In genomic region chr7:131649003-131649541, GRCh38 we compare ENCODE assay signal across 23 cellular contexts.
DNase-seq lines count a peak whose midpoint lies in the region; ATAC-seq and TF ChIP-seq lines count a peak whose summit lies in the region.
"Had no signal": no experiment of that assay in that cellular context is flagged by ENCODE, and none has a peak within 500 bp of the region (broad histone marks: within the 10 kb centered on the region; RNA-seq: fewer than 3 reads in every experiment).

No MANE protein-coding gene starts in this region.

- CTCF ChIA-PET in SK-N-SH (lab: Yijun Ruan, JAX), result interaction anchor here (0.9 to 1.9 kb wide), 4 partner anchors 92 to 142 kb away, joined by 3 to 6 read pairs (median 4); no protein-coding TSS in a partner anchor

- H4K20me1 ChIP-seq in SK-N-SH (ENCODE audit: insufficient read depth), result no peaks in the 10 kb centered on the region

- peaks cover 14% of the 10 kb centered on the region for H3F3A ChIP-seq in SK-N-SH (replicated peaks; ENCODE audit: insufficient read depth)

- H3K27ac ChIP-seq in SK-N-SH (ENCODE audit: low read depth in 2 of 2, low read length in 1 of 2) (no peak overlapping the region), right cardiac atrium (ENCODE audit: low read length) (no peak overlapping the region), ovary (peak overlapping the region in 1 of 2 donors; percentile 29)
- H3K27ac ChIP-seq: 22Rv1, colonic mucosa, HL-60, KMS-11 had no signal

- no peak overlapping the region for H3K4me2 ChIP-seq in SK-N-SH
- H3K4me2 ChIP-seq: KMS-11 had no signal

- no peak overlapping the region for H3K4me3 ChIP-seq in SK-N-SH (ENCODE audit: low read depth in 2 of 2, low read length in 1 of 2)
- no peak overlapping the region for H3K4me3 ChIP-seq in right cardiac atrium (ENCODE audit: low read length)
- no peak overlapping the region for H3K4me3 ChIP-seq in ovary
- H3K4me3 ChIP-seq: colonic mucosa, GM12878 had no signal

- TF ChIP-seq CTCF in SK-N-SH (IDR thresholded peaks at IDR 0.05), result no peak
- no peak for TF ChIP-seq CTCF in ovary (IDR thresholded peaks at IDR 0.05)

- no peak for ATAC-seq in SK-N-SH treated with all-trans-retinoic acid at 6 μM for 48 hours
- peak; percentile 50 to 62 for ATAC-seq in right cardiac atrium
- ATAC-seq in stimulated activated naive CD8-positive, alpha-beta T cell treated with anti-CD3 and anti-CD28 coated beads, Interleukin-15, Interleukin-2, amounts not matched to agents 100 U/mL and 50 U/mL, for 24 hours, result no peak
- ATAC-seq: GM12878 had no signal

- H3K36me3 ChIP-seq in SK-N-SH (replicated peaks in 1 of 2; ENCODE audit: control insufficient read depth in 1 of 2, insufficient read depth in 2 of 2, low read length in 1 of 2) (no peaks in the 10 kb centered on the region), ovary (no peaks in the 10 kb centered on the region)
- H3K36me3 ChIP-seq: BE2C, colonic mucosa had no signal

- TF ChIP-seq RAD21 in SK-N-SH (IDR thresholded peaks at IDR 0.05; ENCODE audit: low read length), result no peak

- POLR2A ChIA-PET in SK-N-SH (lab: Yijun Ruan, JAX), result no interaction called here

- H2AFZ ChIP-seq in SK-N-SH (ENCODE audit: low read depth), result no peak overlapping the region

- WGBS in SK-N-SH (ENCODE audit: low lambda C conversion rate), result 76% methylated on average over 5 of the region's 5 CpGs
- WGBS in right cardiac atrium, result 28% methylated on average over 5 of the region's 5 CpGs
- 20 to 23% (median 22%) methylated on average over 5 of the region's 5 CpGs for WGBS in ovary, 3 donors

- TF ChIP-seq EP300 in SK-N-SH (IDR thresholded peaks at IDR 0.05; ENCODE audit: borderline replicate concordance in 1 of 2, low read depth in 1 of 2, low read length in 1 of 2) (no peak), ovary (IDR thresholded peaks at IDR 0.05) (no peak)

- no peak overlapping the region for H3K9ac ChIP-seq in SK-N-SH
- H3K9ac ChIP-seq: KMS-11 had no signal

- no peak for TF ChIP-seq POLR2A in ovary (IDR thresholded peaks at IDR 0.05)

- H3K27me3 ChIP-seq in SK-N-SH (ENCODE audit: insufficient read depth) (no peaks in the 10 kb centered on the region), right cardiac atrium (ENCODE audit: control insufficient read depth, insufficient read depth) (no peaks in the 10 kb centered on the region), ovary (no peaks in the 10 kb centered on the region)
- H3K27me3 ChIP-seq: BE2C, colonic mucosa had no signal

- H3K79me2 ChIP-seq in SK-N-SH (ENCODE audit: insufficient read depth), result peaks cover 4% of the 10 kb centered on the region; the same call in 1 of the 2 replicates

- intact Hi-C loops in right cardiac atrium (cut with DNase I), result no loop called here
- intact Hi-C loops in ovary (cut with DNase I), result no loop called here

- no peaks in the 10 kb centered on the region for H3K9me2 ChIP-seq in SK-N-SH

- H3K9me3 ChIP-seq in SK-N-SH (no peaks in the 10 kb centered on the region), right cardiac atrium (ENCODE audit: control insufficient read depth, low read length) (no peaks in the 10 kb centered on the region), ovary (no peaks in the 10 kb centered on the region)
- H3K9me3 ChIP-seq: BE2C, colonic mucosa had no signal

- H3K4me1 ChIP-seq in SK-N-SH (ENCODE audit: control insufficient read depth in 1 of 2, insufficient read depth in 2 of 2, low read depth in 1 of 2, low read length in 1 of 2), result 0 out of 4 replicates have a peak, but pooled peaks cover 0 to 4% of the 10 kb centered on the region in 2 experiments
- H3K4me1 ChIP-seq in right cardiac atrium (ENCODE audit: control insufficient read depth, insufficient read depth, low read length), result peaks cover 4% of the 10 kb centered on the region
- peaks cover 4% of the 10 kb centered on the region for H3K4me1 ChIP-seq in ovary (ENCODE audit: insufficient read depth)
- H3K4me1 ChIP-seq: BE2C, colonic mucosa had no signal

- DNase-seq in SK-N-SH (no peak), right cardiac atrium (no peak), ovary (peak in 3 of 5 donors; percentile 29 to 53 (median 44)), hepatic stellate cell (ENCODE audit: low spot score) (no peak), activated T-cell treated with anti-CD3 and anti-CD28 coated beads for 4 hours (no peak), NCI-H82 (lab: John Stamatoyannopoulos, UW) (no peak)
- no peak for DNase-seq in stimulated activated naive CD8-positive, alpha-beta T cell treated with anti-CD3 and anti-CD28 coated beads, Interleukin-15, Interleukin-2, amounts not matched to agents 100 U/mL and 50 U/mL, for 24 hours
- DNase-seq: activated CD4-positive, alpha-beta T cell treated with anti-CD3 and anti-CD28 coated beads, Interleukin-2, amount 50 U/mL, for 4 hours; activated naive CD4-positive, alpha-beta T cell treated with anti-CD3 and anti-CD28 coated beads, Interleukin-2, amount 10 ng/mL, durations not matched to agents 7 days and 5 days; activated T-cell treated with anti-CD3 and anti-CD28 coated beads, Interleukin-2, amount 50 U/mL, for 1 hour; BE2C; colonic mucosa; mesenchymal stem cell; NCI-H1092 treated with DMSO at 0.1 percent for 48 hours; NCI-H748 treated with DMSO at 0.1 percent for 48 hours; stimulated activated CD4-positive, alpha-beta T cell treated with anti-CD3 and anti-CD28 coated beads, Interleukin-4, amount 100 ng/mL, for 4 hours; stimulated activated CD8-positive, alpha-beta memory T cell treated with anti-CD3 and anti-CD28 coated beads, Interleukin-4, amount 100 ng/mL, for 48 hours; SW 1271 had no signal

TF ChIP-seq in SK-N-SH, 30 proteins besides CTCF, POLR2A, EP300 and RAD21:
- TF ChIP-seq FOXJ3 (CRISPR knock-in tag; IDR thresholded peaks at IDR 0.05), result no peak
- peak; percentile 84 for TF ChIP-seq REST (IDR thresholded peaks at IDR 0.05; ENCODE audit: low read depth, low read length)

TF ChIP-seq in SK-N-SH treated with all-trans-retinoic acid at 6 μM for 48 hours, 23 proteins besides CTCF, POLR2A, EP300 and RAD21:
- TF ChIP-seq ZNF70 (CRISPR knock-in tag; IDR thresholded peaks at IDR 0.05), result no peak
- TF ChIP-seq TOX (CRISPR knock-in tag; IDR thresholded peaks at IDR 0.05; ENCODE audit: borderline replicate concordance), result no peak
- TF ChIP-seq OSR1 (CRISPR knock-in tag; IDR thresholded peaks at IDR 0.05), result no peak
- no peak for TF ChIP-seq ZC3H10 (CRISPR knock-in tag; IDR thresholded peaks at IDR 0.05)
- no peak for TF ChIP-seq TCF4 (CRISPR knock-in tag; IDR thresholded peaks at IDR 0.05; ENCODE audit: borderline replicate concordance)
- no peak for TF ChIP-seq ESRRG (CRISPR knock-in tag; IDR thresholded peaks at IDR 0.05)
- no peak for TF ChIP-seq ZFP30 (CRISPR knock-in tag; IDR thresholded peaks at IDR 0.05)

Comparison
In these comparisons a context has a peak if more than half of its experiments do, and no peak if none do; other contexts are left out.
1. DNase-seq: peak in ovary (3 of 5); none in SK-N-SH (single experiment), right cardiac atrium (0 of 3), hepatic stellate cell (single experiment), activated T-cell treated with anti-CD3 and anti-CD28 coated beads for 4 hours (single experiment), stimulated activated naive CD8-positive, alpha-beta T cell treated with anti-CD3 and anti-CD28 coated beads, Interleukin-15, Interleukin-2, amounts not matched to agents 100 U/mL and 50 U/mL, for 24 hours (single experiment) and NCI-H82 (single experiment).
2. ATAC-seq: peak in right cardiac atrium (2 of 2); none in SK-N-SH treated with all-trans-retinoic acid at 6 μM for 48 hours (single experiment) and stimulated activated naive CD8-positive, alpha-beta T cell treated with anti-CD3 and anti-CD28 coated beads, Interleukin-15, Interleukin-2, amounts not matched to agents 100 U/mL and 50 U/mL, for 24 hours (single experiment).